Comparison of ENCODE assay signal across 20 cellular contexts in the genomic region with DNA sequence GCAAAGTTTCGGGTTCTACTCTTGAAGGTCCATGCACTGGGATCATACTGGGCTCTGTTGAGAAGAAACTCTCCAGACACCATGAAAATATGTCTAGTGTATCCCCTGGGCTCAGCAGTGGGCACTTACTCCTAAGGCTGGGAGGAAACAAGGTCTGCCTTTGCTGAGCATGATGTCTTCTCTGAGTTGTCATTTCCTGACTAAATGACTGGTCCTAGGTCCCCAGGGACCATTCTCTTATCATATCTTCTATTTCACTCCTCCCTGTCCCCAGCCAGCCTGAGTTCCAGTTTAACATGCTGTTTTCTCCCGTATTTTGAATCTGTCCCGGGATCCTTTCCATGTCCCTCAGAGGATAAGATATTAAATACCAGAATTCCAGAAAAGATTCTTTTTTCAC.
DNase-seq lines count a peak whose midpoint lies in the region; ATAC-seq and TF ChIP-seq lines count a peak whose summit lies in the region.
"Had no signal": no experiment of that assay in that cellular context is flagged by ENCODE, and none has a peak within 500 bp of the region (broad histone marks: within the 10 kb centered on the region; RNA-seq: fewer than 3 reads in every experiment).

No MANE protein-coding gene starts in this region.

- H3K27ac Mint-ChIP-seq in stimulated activated naive B cell treated with anti-CD40 and anti-IgM and Interleukin-4, amounts not matched to agents 10 μg/mL and 1 μg/mL and 100 μg/mL, for 72 hours, result no peak overlapping the region
- H3K27ac Mint-ChIP-seq: B cell; CD14-positive monocyte; CD4-positive, alpha-beta T cell; GM23338; H9 had no signal

- H3K27ac ChIP-seq in right cardiac atrium (ENCODE audit: low read length), result no peak overlapping the region
- H3K27ac ChIP-seq in heart right ventricle, result no peak overlapping the region
- no peak overlapping the region for H3K27ac ChIP-seq in effector memory CD4-positive, alpha-beta T cell (ENCODE audit: insufficient read depth, low read length, poor library complexity, severe bottlenecking)
- H3K27ac ChIP-seq: 22Rv1; BLaER1 treated with 17β-estradiol and CSF1 and Interleukin-3, amounts not matched to agents 10 nM and 100 nM had no signal

- no peaks in the 10 kb centered on the region for H3K4me1 Mint-ChIP-seq in stimulated activated naive B cell treated with anti-CD40 and anti-IgM and Interleukin-4, amounts not matched to agents 10 μg/mL and 1 μg/mL and 100 μg/mL, for 72 hours
- H3K4me1 Mint-ChIP-seq: B cell; CD14-positive monocyte; CD8-positive, alpha-beta memory T cell; GM23338; H9 had no signal

- H3K36me3 ChIP-seq in heart right ventricle, result no peaks in the 10 kb centered on the region
- H3K36me3 ChIP-seq in effector memory CD4-positive, alpha-beta T cell (ENCODE audit: control insufficient read depth, insufficient read depth, low read length), result no peaks in the 10 kb centered on the region
- H3K36me3 ChIP-seq: BLaER1 treated with 17β-estradiol and CSF1 and Interleukin-3, amounts not matched to agents 10 nM and 100 nM had no signal

- WGBS in right cardiac atrium, result 58% methylated on average over 3 of the region's 3 CpGs
- 46 to 62% methylated on average over 3 of the region's 3 CpGs for WGBS in heart right ventricle, 2 donors

- intact Hi-C loops in right cardiac atrium (cut with DNase I), result no loop called here
- intact Hi-C loops in heart right ventricle (cut with DNase I), result no loop called here

- H3K4me1 ChIP-seq in right cardiac atrium (ENCODE audit: control insufficient read depth, insufficient read depth, low read length) (no peaks in the 10 kb centered on the region), heart right ventricle (no peaks in the 10 kb centered on the region)
- no peaks in the 10 kb centered on the region for H3K4me1 ChIP-seq in effector memory CD4-positive, alpha-beta T cell (ENCODE audit: control insufficient read depth, insufficient read depth, low read length, poor library complexity, severe bottlenecking)

- peaks cover 5% of the 10 kb centered on the region for H3K9me3 ChIP-seq in right cardiac atrium (ENCODE audit: control insufficient read depth, low read length)
- peaks cover 0 to 5% (median 0%) of the 10 kb centered on the region in 11 donors for H3K9me3 ChIP-seq in heart right ventricle
- no peaks in the 10 kb centered on the region for H3K9me3 ChIP-seq in effector memory CD4-positive, alpha-beta T cell (ENCODE audit: control insufficient read depth, low read length)

- H3K4me3 ChIP-seq in right cardiac atrium (ENCODE audit: low read length) (no peak overlapping the region), heart right ventricle (no peak overlapping the region)
- no peak overlapping the region for H3K4me3 ChIP-seq in effector memory CD4-positive, alpha-beta T cell (ENCODE audit: insufficient read depth, low read depth, low read length, poor library complexity, severe bottlenecking)
- H3K4me3 ChIP-seq: BLaER1 treated with 17β-estradiol and CSF1 and Interleukin-3, amounts not matched to agents 10 nM and 100 nM; GM12878; GM23338 had no signal

- no peak for TF ChIP-seq CTCF in heart right ventricle (IDR thresholded peaks at IDR 0.05)
- no peak for TF ChIP-seq CTCF in omental fat pad (IDR thresholded peaks at IDR 0.05)

- peaks cover 7 to 8% of the 10 kb centered on the region in 2 donors for H3K9me3 Mint-ChIP-seq in stimulated activated naive B cell treated with anti-CD40 and anti-IgM and Interleukin-4, amounts not matched to agents 10 μg/mL and 1 μg/mL and 100 μg/mL, for 72 hours
- H3K9me3 Mint-ChIP-seq: GM23338 had no signal

- peak; percentile 19 to 47 for ATAC-seq in right cardiac atrium
- ATAC-seq in heart right ventricle, result no peak
- peak; percentile 62 for ATAC-seq in HG03432 (IDR thresholded peaks at IDR 0.05; ENCODE audit: unreplicated experiment)
- peak; percentile 44 to 73 for ATAC-seq in stimulated activated naive B cell treated with anti-CD40 and anti-IgM and Interleukin-4, amounts not matched to agents 10 μg/mL and 1 μg/mL and 100 μg/mL, for 72 hours (replicated peaks)
- no peak for ATAC-seq in omental fat pad (ENCODE audit: low FRiP score)
- ATAC-seq: GM12878, GM23338, HCT116 had no signal

- H3K27me3 Mint-ChIP-seq in stimulated activated naive B cell treated with anti-CD40 and anti-IgM and Interleukin-4, amounts not matched to agents 10 μg/mL and 1 μg/mL and 100 μg/mL, for 72 hours, result no peaks in the 10 kb centered on the region
- H3K27me3 Mint-ChIP-seq: B cell; CD4-positive, alpha-beta T cell; CD8-positive, alpha-beta memory T cell had no signal

- H3K4me3 Mint-ChIP-seq in stimulated activated naive B cell treated with anti-CD40 and anti-IgM and Interleukin-4, amounts not matched to agents 10 μg/mL and 1 μg/mL and 100 μg/mL, for 72 hours, result no peak overlapping the region
- H3K4me3 Mint-ChIP-seq: B cell; CD14-positive monocyte; CD4-positive, alpha-beta T cell; CD8-positive, alpha-beta memory T cell; GM23338; H9 had no signal

- DNase-seq in right cardiac atrium, result no peak
- no peak for DNase-seq in heart right ventricle
- DNase-seq in stimulated activated naive B cell treated with anti-CD40 and anti-IgM and Interleukin-4, amounts not matched to agents 10 μg/mL and 1 μg/mL and 100 μg/mL, for 72 hours, result no peak
- DNase-seq in omental fat pad (ENCODE audit: low spot score), result no peak
- DNase-seq in effector memory CD4-positive, alpha-beta T cell, result no peak
- DNase-seq: CD4-positive, alpha-beta T cell; CD8-positive, alpha-beta memory T cell; DMS 273 treated with DMSO at 0.1 percent for 48 hours; DMS79; EL; GDM1; H9 had no signal

- H3K27me3 ChIP-seq in right cardiac atrium (ENCODE audit: control insufficient read depth, insufficient read depth), result no peaks in the 10 kb centered on the region
- no peaks in the 10 kb centered on the region for H3K27me3 ChIP-seq in heart right ventricle
- H3K27me3 ChIP-seq in effector memory CD4-positive, alpha-beta T cell (replicated peaks; ENCODE audit: control insufficient read depth, insufficient read depth, low read length, poor library complexity, severe bottlenecking), result no peaks in the 10 kb centered on the region
- H3K27me3 ChIP-seq: BLaER1 treated with 17β-estradiol and CSF1 and Interleukin-3, amounts not matched to agents 10 nM and 100 nM had no signal

- no peaks in the 10 kb centered on the region for H3K36me3 Mint-ChIP-seq in stimulated activated naive B cell treated with anti-CD40 and anti-IgM and Interleukin-4, amounts not matched to agents 10 μg/mL and 1 μg/mL and 100 μg/mL, for 72 hours
- H3K36me3 Mint-ChIP-seq: CD14-positive monocyte; CD8-positive, alpha-beta memory T cell had no signal

Comparison
In these comparisons a context has a peak if more than half of its experiments do, and no peak if none do; other contexts are left out.
1. ATAC-seq: peak in right cardiac atrium (2 of 2), HG03432 (single experiment) and stimulated activated naive B cell treated with anti-CD40 and anti-IgM and Interleukin-4, amounts not matched to agents 10 μg/mL and 1 μg/mL and 100 μg/mL, for 72 hours (2 of 2); none in heart right ventricle (0 of 8) and omental fat pad (single experiment).